8 cellular contexts compared by ENCODE assay signal in genomic region chr15:37995461-37996347, GRCh38.
DNase-seq lines count a peak whose midpoint lies in the region; ATAC-seq and TF ChIP-seq lines count a peak whose summit lies in the region.

No MANE protein-coding gene starts in this region.

- H3K9me3 Mint-ChIP-seq in dendritic cell treated with granulocyte-macrophage colony-stimulating factor and Interleukin-4, amounts not matched to agents 40 ng/mL and 50 ng/mL, for 4 days = peaks cover 16% of the 10 kb centered on the region

- ATAC-seq in HG02885 (IDR thresholded peaks at IDR 0.05; ENCODE audit: poor library complexity, unreplicated experiment) (peak; percentile 76), lung (ENCODE audit: insufficient read depth, low FRiP score) (peak; percentile 80)

- peaks cover 0 to 2% of the 10 kb centered on the region in 2 donors for H3K4me1 ChIP-seq in lung (ENCODE audit: control insufficient read depth in 2 of 2, insufficient read depth in 2 of 2, low read length in 2 of 2)

- peak; percentile 35 for DNase-seq in SIG-M5 treated with dmso at 0.1 percent for 504 hours (lab: John Stamatoyannopoulos, UW; ENCODE audit: unreplicated experiment)
- no peak for DNase-seq in SIG-M5 (lab: John Stamatoyannopoulos, UW)
- peak; percentile 36 to 48 for DNase-seq in NOMO-1 (lab: John Stamatoyannopoulos, UW; ENCODE audit: unreplicated experiment in 2 of 2)
- no peak for DNase-seq in lung (ENCODE audit: low spot score)
- DNase-seq in GM19238 (ENCODE audit: insufficient read length, low spot score) = no peak
- no peak for DNase-seq in NK-92 (lab: John Stamatoyannopoulos, UW; ENCODE audit: unreplicated experiment)

- H3K36me3 Mint-ChIP-seq in dendritic cell treated with granulocyte-macrophage colony-stimulating factor and Interleukin-4, amounts not matched to agents 40 ng/mL and 50 ng/mL, for 4 days (ENCODE audit: low read depth) = peaks cover 12% of the 10 kb centered on the region

- no peaks in the 10 kb centered on the region for H3K9me3 ChIP-seq in lung (ENCODE audit: control insufficient read depth in 2 of 2, insufficient read depth in 1 of 2, low read length in 1 of 2)

- H3K36me3 ChIP-seq in lung (ENCODE audit: control insufficient read depth in 2 of 2, insufficient read depth in 2 of 2, low read length in 2 of 2) = no peaks in the 10 kb centered on the region

- peak; percentile 48 for TF ChIP-seq CTCF in lung (IDR thresholded peaks at IDR 0.05; ENCODE audit: control extremely low read depth, extremely low read depth)

- H3K27ac Mint-ChIP-seq in dendritic cell treated with granulocyte-macrophage colony-stimulating factor and Interleukin-4, amounts not matched to agents 40 ng/mL and 50 ng/mL, for 4 days = peak overlapping the region; percentile 53

- no peak overlapping the region for H3K4me3 ChIP-seq in lung

- no peak overlapping the region for H3K27ac ChIP-seq in lung (ENCODE audit: low read depth in 1 of 2, low read length in 1 of 2)

- WGBS in lung, 2 donors = 29 to 35% methylated on average over 8 of the region's 8 CpGs

- intact Hi-C loops in dendritic cell treated with granulocyte-macrophage colony-stimulating factor and Interleukin-4, amounts not matched to agents 40 ng/mL and 50 ng/mL, for 4 days (cut with micrococcal nuclease) = loop anchor here (2.0 to 5.0 kb wide), 3 partner anchors 419 to 702 kb away; partner anchors contain the start of gene RASGRP1

- no peaks in the 10 kb centered on the region for H3K27me3 ChIP-seq in lung (ENCODE audit: control insufficient read depth, insufficient read depth)

- H3K4me3 Mint-ChIP-seq in dendritic cell treated with granulocyte-macrophage colony-stimulating factor and Interleukin-4, amounts not matched to agents 40 ng/mL and 50 ng/mL, for 4 days = no peak overlapping the region

- H3K27me3 Mint-ChIP-seq in dendritic cell treated with granulocyte-macrophage colony-stimulating factor and Interleukin-4, amounts not matched to agents 40 ng/mL and 50 ng/mL, for 4 days = peaks cover 8% of the 10 kb centered on the region

- peaks cover 11% of the 10 kb centered on the region for H3K4me1 Mint-ChIP-seq in dendritic cell treated with granulocyte-macrophage colony-stimulating factor and Interleukin-4, amounts not matched to agents 40 ng/mL and 50 ng/mL, for 4 days (ENCODE audit: low read depth)

Comparison
In these comparisons a context has a peak if more than half of its experiments do, and no peak if none do; other contexts are left out.
1. DNase-seq: peak in SIG-M5 treated with dmso at 0.1 percent for 504 hours (single experiment) and NOMO-1 (2 of 2); none in SIG-M5 (single experiment), lung (single experiment), GM19238 (single experiment) and NK-92 (single experiment).